In genomic region chr13:47111499-47111898, GRCh38 we compare ENCODE assay signal across 2 cellular contexts.
TF ChIP-seq lines count a peak whose summit lies in the region.

No MANE protein-coding gene starts in this region.

TF ChIP-seq in GM23338, 12 proteins besides CTCF, POLR2A, EP300 and RAD21:
- TF ChIP-seq ZNF462 (CRISPR knock-in tag; IDR thresholded peaks at IDR 0.05), result no peak
- TF ChIP-seq EZH2phosphoT487 (IDR thresholded peaks at IDR 0.05; ENCODE audit: unreplicated experiment), result no peak
- TF ChIP-seq JUNB (IDR thresholded peaks at IDR 0.05; ENCODE audit: unreplicated experiment), result no peak
- TF ChIP-seq REST (IDR thresholded peaks at IDR 0.05; ENCODE audit: unreplicated experiment), result no peak
- no peak for TF ChIP-seq ETS1 (IDR thresholded peaks at IDR 0.05)
- TF ChIP-seq ZNF331 (CRISPR knock-in tag; IDR thresholded peaks at IDR 0.05; ENCODE audit: low read depth), result no peak
- TF ChIP-seq ZNF114 (CRISPR knock-in tag; IDR thresholded peaks at IDR 0.05), result no peak
- TF ChIP-seq STAT1 (IDR thresholded peaks at IDR 0.05; ENCODE audit: unreplicated experiment), result no peak
- no peak for TF ChIP-seq EZH2 (IDR thresholded peaks at IDR 0.05; ENCODE audit: low read depth, unreplicated experiment)
- no peak for TF ChIP-seq CREB1 (CRISPR knock-in tag; IDR thresholded peaks at IDR 0.05; ENCODE audit: low read depth)
- TF ChIP-seq NANOG (IDR thresholded peaks at IDR 0.05; ENCODE audit: borderline replicate concordance), result no peak
- no peak for TF ChIP-seq POLR2AphosphoS5 (IDR thresholded peaks at IDR 0.05; ENCODE audit: low read depth)

TF ChIP-seq in H1, 55 proteins besides CTCF, POLR2A, EP300 and RAD21:
- TF ChIP-seq TBP (IDR thresholded peaks at IDR 0.05; ENCODE audit: low read depth, low read length), result no peak
- no peak for TF ChIP-seq KDM5A (IDR thresholded peaks at IDR 0.05; ENCODE audit: low read length)
- TF ChIP-seq MAFK (IDR thresholded peaks at IDR 0.05; ENCODE audit: low read depth, low read length), result no peak
- TF ChIP-seq E2F6 (IDR thresholded peaks at IDR 0.05), result no peak
- no peak for TF ChIP-seq HDAC6 (IDR thresholded peaks at IDR 0.05; ENCODE audit: low read depth, low read length)
- TF ChIP-seq SP2 (IDR thresholded peaks at IDR 0.05; ENCODE audit: low read length), result no peak
- no peak for TF ChIP-seq JUN (IDR thresholded peaks at IDR 0.05; ENCODE audit: low read depth, low read length)
